8 cellular contexts compared by ENCODE assay signal in genomic region chr1:152110365-152110859, GRCh38. TPM values are rescaled to one million over a fixed set of nuclear protein-coding genes. Genes with fewer than 3 reads are reported as not detected.
DNase-seq lines count a peak whose midpoint lies in the region; ATAC-seq, FAIRE-seq and TF ChIP-seq lines count a peak whose summit lies in the region.

No MANE protein-coding gene starts in this region.

- no peak for ATAC-seq in HG02973 (IDR thresholded peaks at IDR 0.05; ENCODE audit: unreplicated experiment)

- H2AFZ ChIP-seq in fibroblast of lung (ENCODE audit: low read length) (peak overlapping the region; percentile 77), parathyroid adenoma (peak overlapping the region; percentile 64)

- DNase-seq in AG10803 (ENCODE audit: low read depth) (peak; percentile 48), HFFc6 (peak; percentile 12), UCSD-AML1 (lab: John Stamatoyannopoulos, UW; ENCODE audit: unreplicated experiment) (peak; percentile 44), fibroblast of lung (ENCODE audit: low read depth in 2 of 2) (peak; percentile 42 to 63), DMS79 (lab: John Stamatoyannopoulos, UW) (no peak), GM12892 (ENCODE audit: insufficient read length) (no peak)

- H3K9me3 Mint-ChIP-seq in HFFc6, result peaks cover 12% of the 10 kb centered on the region

- H3K4me1 ChIP-seq in fibroblast of lung (ENCODE audit: control insufficient read depth, extremely low read depth, insufficient read depth, low read length) (peaks cover 8% of the 10 kb centered on the region), parathyroid adenoma (no peaks in the 10 kb centered on the region)

- no peaks in the 10 kb centered on the region for H4K20me1 ChIP-seq in fibroblast of lung (ENCODE audit: control insufficient read depth, extremely low read depth, insufficient read depth, low read length)

- no peak overlapping the region for H3K4me3 Mint-ChIP-seq in HFFc6

- no peaks in the 10 kb centered on the region for H3K36me3 ChIP-seq in fibroblast of lung (ENCODE audit: control insufficient read depth, insufficient read depth, low read length)
- H3K36me3 ChIP-seq in parathyroid adenoma (ENCODE audit: control insufficient read depth, insufficient read depth, low read length), result no peaks in the 10 kb centered on the region

- no peak for FAIRE-seq in GM12892 (lab: Jason Lieb, UNC)

- no peaks in the 10 kb centered on the region; the same call in 1 of the 2 replicates for H3K36me3 Mint-ChIP-seq in HFFc6 (ENCODE audit: low read depth)

- H3K79me2 ChIP-seq in fibroblast of lung (ENCODE audit: control insufficient read depth, insufficient read depth, low read length), result no peaks in the 10 kb centered on the region
- no peaks in the 10 kb centered on the region for H3K79me2 ChIP-seq in parathyroid adenoma

- H3K4me3 ChIP-seq in AG10803 (ENCODE audit: low read length) (peak overlapping the region; percentile 59), fibroblast of lung (replicated peaks in 1 of 4; ENCODE audit: control extremely low read depth in 1 of 4, insufficient read depth in 1 of 4, low read depth in 3 of 4, low read length in 4 of 4) (peak overlapping the region; percentile 27 to 53 (median 46)), parathyroid adenoma (ENCODE audit: low read depth, low read length) (peak overlapping the region; percentile 49)

- TF ChIP-seq CTCF in AG10803 (conservative IDR thresholded peaks at IDR 0.05; ENCODE audit: low read length), result no peak
- TF ChIP-seq CTCF in HFFc6 (IDR thresholded peaks at IDR 0.05), result no peak
- TF ChIP-seq CTCF in fibroblast of lung (conservative IDR thresholded peaks at IDR 0.05 in 1 of 2, IDR thresholded peaks at IDR 0.05 in 1 of 2; ENCODE audit: low read depth in 1 of 2, low read length in 2 of 2), result no peak
- no peak for TF ChIP-seq CTCF in parathyroid adenoma (IDR thresholded peaks at IDR 0.05)

- peaks cover 19% of the 10 kb centered on the region for H3K27me3 Mint-ChIP-seq in HFFc6 (ENCODE audit: insufficient read depth)

- H3K4me1 Mint-ChIP-seq in HFFc6 (ENCODE audit: low read depth), result no peaks in the 10 kb centered on the region

- H3K9ac ChIP-seq in fibroblast of lung (ENCODE audit: insufficient read depth, low read length) (no peak overlapping the region), parathyroid adenoma (no peak overlapping the region)

- no peak overlapping the region for H3K27ac Mint-ChIP-seq in HFFc6

- H3K9me3 ChIP-seq in fibroblast of lung (ENCODE audit: control insufficient read depth, insufficient read depth, low read depth, low read length), result no peaks in the 10 kb centered on the region
- no peaks in the 10 kb centered on the region for H3K9me3 ChIP-seq in parathyroid adenoma (ENCODE audit: control insufficient read depth, low read length)

- no peak for TF ChIP-seq POLR2A in GM12892 (IDR thresholded peaks at IDR 0.05; ENCODE audit: low read depth, low read length)

- H3K27me3 ChIP-seq in fibroblast of lung (ENCODE audit: control insufficient read depth, insufficient read depth, low read length) (peaks cover 75% of the 10 kb centered on the region), parathyroid adenoma (ENCODE audit: control insufficient read depth, insufficient read depth, low read length) (peaks cover 11% of the 10 kb centered on the region)

- peak overlapping the region; percentile 88 for H3K4me2 ChIP-seq in fibroblast of lung (ENCODE audit: extremely low read depth, insufficient read depth, low read length)
- peak overlapping the region; percentile 83 for H3K4me2 ChIP-seq in parathyroid adenoma (ENCODE audit: low read length)

- no peak overlapping the region for H3K27ac ChIP-seq in fibroblast of lung (ENCODE audit: insufficient read depth, low read length)
- H3K27ac ChIP-seq in parathyroid adenoma, result no peak overlapping the region

RNA-seq across cellular contexts. Expression of gene TCHH, which starts 4.8 kb away (rescaled TPM):
- under 1 TPM in 2 of 6 experiments, not detected in 4; 0.03 to 0.05 TPM for total RNA-seq in HFFc6 (2021; fragmentation: NEBNext Ultra II Directional; extraction: Animal tissue kit (Norgen Biotek cat#: 25700))
- total RNA-seq in fibroblast of lung, result under 0.01 TPM in 1 of 2 replicates, not detected in the other
- not detected in 2 replicates for polyA plus RNA-seq in fibroblast of lung
- 0.01 TPM in 1 of 2 replicates, not detected in the other for polyA plus RNA-seq in fibroblast of lung (2012)
- polyA minus RNA-seq in fibroblast of lung (ENCODE audit: low replicate concordance), result not detected in 2 replicates
- 0.06 TPM for polyA plus RNA-seq in GM12892 (2012; ENCODE audit: missing spikeins)

RNA-seq across cellular contexts. Expression of gene TCHHL1, which starts 21.5 kb away (rescaled TPM):
- not detected for total RNA-seq in HFFc6 (2021; fragmentation: NEBNext Ultra II Directional; extraction: Animal tissue kit (Norgen Biotek cat#: 25700))
- total RNA-seq in fibroblast of lung, result not detected in 2 replicates
- polyA plus RNA-seq in fibroblast of lung, result not detected in 2 replicates
- not detected in 2 replicates for polyA plus RNA-seq in fibroblast of lung (2012)
- polyA minus RNA-seq in fibroblast of lung (ENCODE audit: low replicate concordance), result not detected in 2 replicates
- not detected for polyA plus RNA-seq in GM12892 (2012; ENCODE audit: missing spikeins)

RNA-seq across cellular contexts. Expression of gene RPTN, which starts 48.6 kb away (rescaled TPM):
- not detected for total RNA-seq in HFFc6 (2021; fragmentation: NEBNext Ultra II Directional; extraction: Animal tissue kit (Norgen Biotek cat#: 25700))
- total RNA-seq in fibroblast of lung, result not detected in 2 replicates
- polyA plus RNA-seq in fibroblast of lung, result not detected in 2 replicates
- not detected in 2 replicates for polyA plus RNA-seq in fibroblast of lung (2012)
- polyA minus RNA-seq in fibroblast of lung (ENCODE audit: low replicate concordance), result not detected in 2 replicates
- not detected for polyA plus RNA-seq in GM12892 (2012; ENCODE audit: missing spikeins)

Comparison
In these comparisons a context has a peak if more than half of its experiments do, and no peak if none do; other contexts are left out.
1. DNase-seq: peak in AG10803 (single experiment), HFFc6 (single experiment), UCSD-AML1 (single experiment) and fibroblast of lung (2 of 2); none in DMS79 (single experiment) and GM12892 (single experiment).
2. Peak in every context shown above with its lines, with median percentiles within 50 percentile points of each other: H3K4me3 ChIP-seq.